8 cellular contexts compared by ENCODE assay signal in the genomic region with DNA sequence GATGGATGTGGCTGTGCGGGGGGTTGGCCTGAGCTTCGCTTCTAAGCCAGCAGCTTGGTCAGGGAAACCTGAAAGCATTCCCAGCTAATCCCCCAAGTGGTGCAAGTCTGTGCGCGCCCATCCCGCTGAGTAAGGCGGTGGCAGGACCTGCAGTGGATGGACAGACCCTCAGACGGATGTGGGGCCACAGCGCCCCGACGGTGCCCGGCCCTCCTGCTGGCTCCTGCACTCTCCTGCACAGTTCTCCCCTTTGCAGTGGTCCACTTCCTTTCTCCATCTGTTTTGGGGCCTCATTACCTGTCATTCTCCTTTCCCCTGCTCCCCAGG. TPM values are rescaled to one million over a fixed set of nuclear protein-coding genes. Genes with fewer than 3 reads are reported as not detected.
DNase-seq lines count a peak whose midpoint lies in the region; ATAC-seq, FAIRE-seq and TF ChIP-seq lines count a peak whose summit lies in the region.

No MANE protein-coding gene starts in this region.

- no peak overlapping the region for H3K9ac ChIP-seq in fibroblast of lung (ENCODE audit: insufficient read depth, low read length)
- peak overlapping the region; percentile 60 to 89 (median 84) for H3K9ac ChIP-seq in skeletal muscle tissue (ENCODE audit: low read depth in 1 of 3, low read length in 3 of 3)

- no peak for TF ChIP-seq CTCF in WI38 (IDR thresholded peaks at IDR 0.05; ENCODE audit: low read depth, low read length)
- no peak for TF ChIP-seq CTCF in fibroblast of lung (conservative IDR thresholded peaks at IDR 0.05 in 1 of 2, IDR thresholded peaks at IDR 0.05 in 1 of 2; ENCODE audit: low read depth in 1 of 2, low read length in 2 of 2)

- H2AFZ ChIP-seq in fibroblast of lung (ENCODE audit: low read length): no peak overlapping the region

- no peaks in the 10 kb centered on the region for H4K20me1 ChIP-seq in fibroblast of lung (ENCODE audit: control insufficient read depth, extremely low read depth, insufficient read depth, low read length)

- no peak overlapping the region for H3K27ac Mint-ChIP-seq in T-helper 1 cell treated with Interleukin-12 subunit alpha and Interleukin-12 subunit beta and Interleukin-4 antibody, amounts not matched to agents 30 μg/mL and 1 μg/mL, for 36 hours

- H3K4me3 Mint-ChIP-seq in T-helper 1 cell treated with Interleukin-12 subunit alpha and Interleukin-12 subunit beta and Interleukin-4 antibody, amounts not matched to agents 30 μg/mL and 1 μg/mL, for 36 hours: peak overlapping the region; percentile 89

- H3K4me3 ChIP-seq in WI38 (ENCODE audit: low read depth, low read length): peak overlapping the region; percentile 79
- no peak overlapping the region for H3K4me3 ChIP-seq in fibroblast of lung (replicated peaks in 1 of 4; ENCODE audit: control extremely low read depth in 1 of 4, insufficient read depth in 1 of 4, low read depth in 3 of 4, low read length in 4 of 4)
- H3K4me3 ChIP-seq in skeletal muscle tissue (ENCODE audit: low read length in 3 of 3): peak overlapping the region; percentile 73 to 87 (median 83)

- H3K27me3 ChIP-seq in fibroblast of lung (ENCODE audit: control insufficient read depth, insufficient read depth, low read length) (no peaks in the 10 kb centered on the region), skeletal muscle tissue (ENCODE audit: control insufficient read depth in 3 of 3, insufficient read depth in 3 of 3, low read length in 3 of 3) (peaks cover 3 to 6% (median 5%) of the 10 kb centered on the region in 3 donors)

- FAIRE-seq in urothelium cell line (lab: Jason Lieb, UNC): no peak

- no peaks in the 10 kb centered on the region for H3K9me3 Mint-ChIP-seq in T-helper 1 cell treated with Interleukin-12 subunit alpha and Interleukin-12 subunit beta and Interleukin-4 antibody, amounts not matched to agents 30 μg/mL and 1 μg/mL, for 36 hours

- H3K4me1 Mint-ChIP-seq in T-helper 1 cell treated with Interleukin-12 subunit alpha and Interleukin-12 subunit beta and Interleukin-4 antibody, amounts not matched to agents 30 μg/mL and 1 μg/mL, for 36 hours (ENCODE audit: low read depth): peaks cover 14% of the 10 kb centered on the region

- ATAC-seq in HG03045 (IDR thresholded peaks at IDR 0.05; ENCODE audit: unreplicated experiment): no peak
- ATAC-seq in GM18873 (IDR thresholded peaks at IDR 0.05; ENCODE audit: low FRiP score, unreplicated experiment): no peak

- no peaks in the 10 kb centered on the region for H3K79me2 ChIP-seq in fibroblast of lung (ENCODE audit: control insufficient read depth, insufficient read depth, low read length)

- H3K4me1 ChIP-seq in fibroblast of lung (ENCODE audit: control insufficient read depth, extremely low read depth, insufficient read depth, low read length) (peaks cover 6% of the 10 kb centered on the region), skeletal muscle tissue (ENCODE audit: control insufficient read depth in 3 of 3, insufficient read depth in 3 of 3, low read length in 3 of 3) (peaks cover 48 to 80% (median 77%) of the 10 kb centered on the region in 3 donors)

- peak overlapping the region; percentile 82 for H3K4me2 ChIP-seq in fibroblast of lung (ENCODE audit: extremely low read depth, insufficient read depth, low read length)

- H3K36me3 ChIP-seq in fibroblast of lung (ENCODE audit: control insufficient read depth, insufficient read depth, low read length): no peaks in the 10 kb centered on the region
- H3K36me3 ChIP-seq in skeletal muscle tissue (ENCODE audit: control insufficient read depth in 3 of 3, insufficient read depth in 3 of 3, low read length in 3 of 3): peaks cover 19 to 24% (median 23%) of the 10 kb centered on the region in 3 donors

- no peaks in the 10 kb centered on the region for H3K9me3 ChIP-seq in fibroblast of lung (ENCODE audit: control insufficient read depth, insufficient read depth, low read depth, low read length)
- no peaks in the 10 kb centered on the region for H3K9me3 ChIP-seq in skeletal muscle tissue (ENCODE audit: control insufficient read depth in 3 of 3, low read length in 3 of 3)

- peaks cover 6% of the 10 kb centered on the region for H3K27me3 Mint-ChIP-seq in T-helper 1 cell treated with Interleukin-12 subunit alpha and Interleukin-12 subunit beta and Interleukin-4 antibody, amounts not matched to agents 30 μg/mL and 1 μg/mL, for 36 hours (ENCODE audit: low read depth)

- H3K27ac ChIP-seq in fibroblast of lung (ENCODE audit: insufficient read depth, low read length) (no peak overlapping the region), skeletal muscle tissue (ENCODE audit: low read depth, low read length) (peak overlapping the region; percentile 96)

- H3K36me3 Mint-ChIP-seq in T-helper 1 cell treated with Interleukin-12 subunit alpha and Interleukin-12 subunit beta and Interleukin-4 antibody, amounts not matched to agents 30 μg/mL and 1 μg/mL, for 36 hours (ENCODE audit: low read depth): no peaks in the 10 kb centered on the region

- DNase-seq in T-helper 1 cell: no peak
- no peak for DNase-seq in fibroblast of lung (ENCODE audit: low read depth in 2 of 2)
- no peak for DNase-seq in urothelium cell line (ENCODE audit: low spot score)

RNA-seq across cellular contexts. Expression of gene ATP2A1, which starts 2.3 kb away (rescaled TPM):
- total RNA-seq in fibroblast of lung: 0.26 and 0.33 TPM in 2 replicates
- 0.15 and 0.22 TPM in 2 replicates for polyA plus RNA-seq in fibroblast of lung
- polyA plus RNA-seq in fibroblast of lung (2012): 0.31 and 0.46 TPM in 2 replicates
- polyA minus RNA-seq in fibroblast of lung (ENCODE audit: low replicate concordance): 0.15 TPM in 1 of 2 replicates, not detected in the other
- 502 TPM for total RNA-seq in skeletal muscle tissue

RNA-seq across cellular contexts. Expression of gene SH2B1, which starts 16.9 kb away (rescaled TPM):
- total RNA-seq in fibroblast of lung (9.0 and 14.2 TPM in 2 replicates), skeletal muscle tissue (6.8 TPM)
- polyA plus RNA-seq in fibroblast of lung: 10.7 and 11.8 TPM in 2 replicates
- polyA plus RNA-seq in fibroblast of lung (2012): 16.7 and 23.2 TPM in 2 replicates
- polyA minus RNA-seq in fibroblast of lung (ENCODE audit: low replicate concordance): 23.1 and 38.0 TPM in 2 replicates

RNA-seq across cellular contexts. Expression of gene TUFM, which starts 34.4 kb away (rescaled TPM):
- total RNA-seq in fibroblast of lung (115 and 117 TPM in 2 replicates), skeletal muscle tissue (67.8 TPM)
- 68.6 and 105 TPM in 2 replicates for polyA plus RNA-seq in fibroblast of lung
- polyA plus RNA-seq in fibroblast of lung (2012): 114 and 188 TPM in 2 replicates
- 120 and 199 TPM in 2 replicates for polyA minus RNA-seq in fibroblast of lung (ENCODE audit: low replicate concordance)

RNA-seq across cellular contexts. Expression of gene RABEP2, which starts 44.5 kb away (rescaled TPM):
- 17.2 and 22.6 TPM in 2 replicates for total RNA-seq in fibroblast of lung
- polyA plus RNA-seq in fibroblast of lung: 5.9 and 9.0 TPM in 2 replicates
- 11.7 and 17.3 TPM in 2 replicates for polyA plus RNA-seq in fibroblast of lung (2012)
- polyA minus RNA-seq in fibroblast of lung (ENCODE audit: low replicate concordance): 3.3 and 5.2 TPM in 2 replicates
- total RNA-seq in skeletal muscle tissue: 11.0 TPM

RNA-seq across cellular contexts. Expression of gene CD19, which starts 51.2 kb away (rescaled TPM):
- total RNA-seq in fibroblast of lung (under 0.01 and 0.26 TPM in 2 replicates), skeletal muscle tissue (2.1 TPM)
- 0.05 TPM in 1 of 2 replicates, not detected in the other for polyA plus RNA-seq in fibroblast of lung
- 0.08 TPM in 1 of 2 replicates, not detected in the other for polyA plus RNA-seq in fibroblast of lung (2012)
- polyA minus RNA-seq in fibroblast of lung (ENCODE audit: low replicate concordance): 0.98 TPM in 1 of 2 replicates, not detected in the other

Comparison
In these comparisons a context has a peak if more than half of its experiments do, and no peak if none do; other contexts are left out.
1. H3K4me3 ChIP-seq: peak in WI38 (single experiment) and skeletal muscle tissue (3 of 3); none in fibroblast of lung (0 of 4).
2. RNA of gene ATP2A1, which starts 2.3 kb away (total RNA-seq): 502 TPM in skeletal muscle tissue (single experiment); 0.26 to 0.33 TPM in fibroblast of lung; every median in the first group is over 100 times any median in the second.